ENCODE assay signal across 19 cellular contexts in genomic region chr3:111566844-111567243, GRCh38. TPM values are rescaled to one million over a fixed set of nuclear protein-coding genes. Genes with fewer than 3 reads are reported as not detected.
"Had no signal": no experiment of that assay in that cellular context is flagged by ENCODE, and none has a peak within 500 bp of the region (broad histone marks: within the 10 kb centered on the region; RNA-seq: fewer than 3 reads in every experiment).

No MANE protein-coding gene starts in this region.

- H3K4me3 ChIP-seq: lower lobe of right lung, right atrium auricular region, skin epidermis had no signal

- H3K27me3 Mint-ChIP-seq: activated CD4-positive, alpha-beta memory T cell treated with anti-CD3 and anti-CD28 coated beads, Interleukin-2, amount 10 ng/mL, durations not matched to agents 7 days and 5 days; type B pancreatic cell had no signal

- H3K36me3 Mint-ChIP-seq: mesothelial cell of epicardium, type B pancreatic cell had no signal

- H3K27me3 ChIP-seq: right atrium auricular region had no signal

- H3K9me3 ChIP-seq: lower lobe of right lung, right atrium auricular region, SK-N-SH had no signal

- H3K36me3 ChIP-seq: lower lobe of right lung, right atrium auricular region had no signal

- H3K27ac ChIP-seq: lower lobe of right lung, right atrium auricular region, skin epidermis had no signal

- H3K27ac Mint-ChIP-seq: activated CD4-positive, alpha-beta memory T cell treated with anti-CD3 and anti-CD28 coated beads, Interleukin-2, amount 10 ng/mL, durations not matched to agents 7 days and 5 days; mesothelial cell of epicardium; T-helper 1 cell treated with Interleukin-12 subunit alpha and Interleukin-12 subunit beta and Interleukin-4 antibody, amounts not matched to agents 30 μg/mL and 1 μg/mL, for 36 hours; type B pancreatic cell had no signal

- DNase-seq: activated CD4-positive, alpha-beta memory T cell treated with anti-CD3 and anti-CD28 coated beads, Interleukin-2, amount 10 ng/mL, durations not matched to agents 7 days and 5 days; activated CD4-positive, CD25-positive, alpha-beta regulatory T cell; activated naive CD4-positive, alpha-beta T cell treated with Interleukin-2 at 50 U/mL for 16 hours; activated T-cell treated with anti-CD3 and anti-CD28 coated beads for 4 hours; glutamatergic neuron; lower lobe of right lung; posterior cingulate gyrus; Right ventricle myocardium superior; SK-N-SH; substantia nigra had no signal

- ATAC-seq: esophagus mucosa, lower lobe of right lung had no signal

- H3K4me1 ChIP-seq: lower lobe of right lung, right atrium auricular region had no signal

- H3K4me3 Mint-ChIP-seq: activated CD4-positive, alpha-beta memory T cell treated with anti-CD3 and anti-CD28 coated beads, Interleukin-2, amount 10 ng/mL, durations not matched to agents 7 days and 5 days; mesothelial cell of epicardium; T-helper 1 cell treated with Interleukin-12 subunit alpha and Interleukin-12 subunit beta and Interleukin-4 antibody, amounts not matched to agents 30 μg/mL and 1 μg/mL, for 36 hours; type B pancreatic cell had no signal

- H3K9me3 Mint-ChIP-seq: activated CD4-positive, alpha-beta memory T cell treated with anti-CD3 and anti-CD28 coated beads, Interleukin-2, amount 10 ng/mL, durations not matched to agents 7 days and 5 days; mesothelial cell of epicardium; T-helper 1 cell treated with Interleukin-12 subunit alpha and Interleukin-12 subunit beta and Interleukin-4 antibody, amounts not matched to agents 30 μg/mL and 1 μg/mL, for 36 hours; type B pancreatic cell had no signal

RNA-seq across cellular contexts. Expression of gene CD96, which starts 24.8 kb away (rescaled TPM):
- total RNA-seq: dermis microvascular lymphatic vessel endothelial cell had no signal

RNA-seq across cellular contexts. Expression of gene ZBED2, which starts 28.3 kb away (rescaled TPM):
- total RNA-seq: chondrocyte, dermis microvascular lymphatic vessel endothelial cell, mesothelial cell of epicardium, myocyte, Right ventricle myocardium superior had no signal
